Comparison of ENCODE assay signal across 13 cellular contexts in genomic region chr11:34449013-34449412, GRCh38. TPM values are rescaled to one million over a fixed set of nuclear protein-coding genes. Genes with fewer than 3 reads are reported as not detected.
A peak's percentile ranks its signal among the peaks of the same experiment; 100 is the strongest.
DNase-seq lines count a peak whose midpoint lies in the region; ATAC-seq and TF ChIP-seq lines count a peak whose summit lies in the region.
"Had no signal": no experiment of that assay in that cellular context is flagged by ENCODE, and none has a peak within 500 bp of the region (broad histone marks: within the 10 kb centered on the region; RNA-seq: fewer than 3 reads in every experiment).

No MANE protein-coding gene starts in this region.

- peak; percentile 65 for ATAC-seq in GM21447 (IDR thresholded peaks at IDR 0.05; ENCODE audit: unreplicated experiment)
- no peak for ATAC-seq in HG02970 (IDR thresholded peaks at IDR 0.05; ENCODE audit: low FRiP score, unreplicated experiment)
- ATAC-seq: Right ventricle myocardium inferior had no signal

- DNase-seq in COLO829 (ENCODE audit: low spot score) (peak; percentile 75), RPMI7951 (ENCODE audit: low read depth) (peak; percentile 32), kidney epithelial cell (ENCODE audit: low read depth) (peak; percentile 21), activated gamma-delta T cell (lab: John Stamatoyannopoulos, UW) (no peak), SHP77 (lab: John Stamatoyannopoulos, UW) (no peak)
- DNase-seq in effector CD4-positive, alpha-beta T cell = no peak
- DNase-seq: Calu3, H7, NCI-H2081, posterior cingulate gyrus had no signal

- no peak for TF ChIP-seq CTCF in kidney epithelial cell (IDR thresholded peaks at IDR 0.05; ENCODE audit: insufficient read depth, low read length, poor library complexity, severe bottlenecking)

- no peaks in the 10 kb centered on the region for H3K27me3 ChIP-seq in kidney epithelial cell (ENCODE audit: control insufficient read depth, insufficient read depth, low read length)

- no peak overlapping the region for H3K4me3 ChIP-seq in kidney epithelial cell (ENCODE audit: low read depth, low read length)

- H3K36me3 ChIP-seq in kidney epithelial cell (ENCODE audit: control insufficient read depth, insufficient read depth, low read length) = peaks cover 4% of the 10 kb centered on the region

RNA-seq across cellular contexts. Expression of gene CAT, which starts 10.3 kb away (rescaled TPM):
- total RNA-seq in RPMI7951 (2014; rRNA removed; shearing (Covaris generic)) = 108 and 121 TPM in 2 replicates
- total RNA-seq in kidney epithelial cell = 16.4 and 23.7 TPM in 2 replicates
- total RNA-seq: H7 had no signal

Comparison
In these comparisons a context has a peak if more than half of its experiments do, and no peak if none do; other contexts are left out.
1. DNase-seq: peak in COLO829 (single experiment), RPMI7951 (single experiment) and kidney epithelial cell (single experiment); none in effector CD4-positive, alpha-beta T cell (single experiment), activated gamma-delta T cell (single experiment) and SHP77 (0 of 2).